ENCODE assay signal across 10 cellular contexts in the genomic region with DNA sequence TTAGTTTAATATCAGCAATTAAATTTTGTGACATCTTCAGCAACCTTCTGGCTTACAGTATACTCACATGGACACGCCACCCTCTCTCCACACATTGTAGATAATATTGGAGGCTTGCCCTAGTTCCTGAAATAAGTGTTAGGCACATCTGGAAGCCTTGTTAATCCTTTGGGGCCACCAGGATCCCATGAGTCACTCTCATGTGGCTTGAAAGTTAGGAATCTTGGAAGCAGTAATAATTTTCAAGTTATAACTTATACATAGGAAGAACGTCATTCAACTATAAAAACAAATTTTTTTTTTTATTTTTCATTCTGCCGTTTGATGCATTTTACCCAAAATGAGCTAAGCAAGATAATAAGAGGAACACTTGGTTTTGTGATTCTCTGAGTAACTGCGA. TPM values are rescaled to one million over a fixed set of nuclear protein-coding genes. Genes with fewer than 3 reads are reported as not detected.
DNase-seq lines count a peak whose midpoint lies in the region; ATAC-seq and TF ChIP-seq lines count a peak whose summit lies in the region.
"Had no signal": no experiment of that assay in that cellular context is flagged by ENCODE, and none has a peak within 500 bp of the region (broad histone marks: within the 10 kb centered on the region; RNA-seq: fewer than 3 reads in every experiment).

No MANE protein-coding gene starts in this region.

- no peak for ATAC-seq in GM18861 (IDR thresholded peaks at IDR 0.05; ENCODE audit: unreplicated experiment)

- H3K4me3 ChIP-seq in AG04450 (ENCODE audit: low read depth, low read length): no peak overlapping the region
- H3K4me3 ChIP-seq in SJCRH30: no peak overlapping the region
- no peak overlapping the region for H3K4me3 ChIP-seq in foreskin fibroblast (ENCODE audit: low read depth in 1 of 2, low read length in 2 of 2)
- no peak overlapping the region for H3K4me3 ChIP-seq in rectal smooth muscle tissue (ENCODE audit: low read length)
- H3K4me3 ChIP-seq: Peyer's patch had no signal

- no peak overlapping the region for H3K27ac ChIP-seq in AG04450 (ENCODE audit: low read depth, low read length)
- peak overlapping the region; percentile 43; the same call in 1 of the 2 replicates for H3K27ac ChIP-seq in SJCRH30
- H3K27ac ChIP-seq in rectal smooth muscle tissue (ENCODE audit: low read depth, low read length): peak overlapping the region; percentile 73

- CTCF ChIA-PET in AG04450 (lab: Charles Lee): interaction anchor here (0.6 to 1.1 kb wide), 3 partner anchors 54 to 77 kb away, joined by 3 to 5 read pairs (median 4); no protein-coding TSS in a partner anchor

- H3K9ac ChIP-seq in rectal smooth muscle tissue (ENCODE audit: low read length): no peak overlapping the region

- H3K27me3 ChIP-seq in AG04450 (ENCODE audit: control insufficient read depth, insufficient read depth, low read length) (no peaks in the 10 kb centered on the region), SJCRH30 (no peaks in the 10 kb centered on the region), rectal smooth muscle tissue (ENCODE audit: control insufficient read depth, insufficient read depth, low read length) (no peaks in the 10 kb centered on the region)
- H3K27me3 ChIP-seq: Peyer's patch had no signal

- peaks cover 50% of the 10 kb centered on the region for H3K4me1 ChIP-seq in SJCRH30
- H3K4me1 ChIP-seq in rectal smooth muscle tissue (ENCODE audit: control insufficient read depth, insufficient read depth, low read length): peaks cover 55% of the 10 kb centered on the region
- H3K4me1 ChIP-seq: Peyer's patch had no signal

- DNase-seq in AG04450 (ENCODE audit: low read depth, low spot score): peak; percentile 38
- DNase-seq in SJCRH30: peak; percentile 19 to 62
- peak; percentile 85 to 94 for DNase-seq in foreskin fibroblast
- no peak for DNase-seq in iPS-NIHi7 (ENCODE audit: extremely low spot score)
- no peak for DNase-seq in globus pallidus (ENCODE audit: low spot score)
- DNase-seq in NCI-H2081 (lab: John Stamatoyannopoulos, UW): no peak
- DNase-seq: amniotic stem cell, Peyer's patch had no signal

- no peaks in the 10 kb centered on the region for H3K36me3 ChIP-seq in SJCRH30
- H3K36me3 ChIP-seq in rectal smooth muscle tissue (ENCODE audit: control insufficient read depth, insufficient read depth, low read length): no peaks in the 10 kb centered on the region
- H3K36me3 ChIP-seq: Peyer's patch had no signal

- H3K9me3 ChIP-seq in AG04450 (ENCODE audit: control insufficient read depth, insufficient read depth, low read length) (no peaks in the 10 kb centered on the region), SJCRH30 (replicated peaks) (no peaks in the 10 kb centered on the region)
- H3K9me3 ChIP-seq: Peyer's patch had no signal

- TF ChIP-seq CTCF in AG04450 (IDR thresholded peaks at IDR 0.05; ENCODE audit: low read depth, low read length): no peak
- TF ChIP-seq CTCF in foreskin fibroblast (IDR thresholded peaks at IDR 0.05; ENCODE audit: low read depth, low read length): no peak

- POLR2A ChIA-PET in AG04450 (lab: Yijun Ruan, JAX): interaction anchor here (1.9 to 3.2 kb wide), 2 partner anchors 11 to 17 kb away, joined by 7 to 16 read pairs; no protein-coding TSS in a partner anchor

RNA-seq across cellular contexts. Expression of gene LAMA4, which starts 20.5 kb away (rescaled TPM):
- 231 and 246 TPM in 2 replicates for polyA plus RNA-seq in AG04450 (2011; rRNA removed)
- 415 and 507 TPM in 2 replicates for polyA minus RNA-seq in AG04450 (2011; rRNA and poly(A)+ RNA removed)
- total RNA-seq in SJCRH30 (2014; rRNA removed; shearing (Covaris generic)): 22.0 and 28.5 TPM in 2 replicates

Comparison
In these comparisons a context has a peak if more than half of its experiments do, and no peak if none do; other contexts are left out.
1. DNase-seq: peak in AG04450 (single experiment), SJCRH30 (2 of 2) and foreskin fibroblast (2 of 2); none in iPS-NIHi7 (single experiment), globus pallidus (single experiment) and NCI-H2081 (0 of 2).